Comparison of ENCODE assay signal across 24 cellular contexts in genomic region chr17:36048061-36048460, GRCh38. TPM values are rescaled to one million over a fixed set of nuclear protein-coding genes. Genes with fewer than 3 reads are reported as not detected.
"Had no signal": no experiment of that assay in that cellular context is flagged by ENCODE, and none has a peak within 500 bp of the region (broad histone marks: within the 10 kb centered on the region; RNA-seq: fewer than 3 reads in every experiment).

No MANE protein-coding gene starts in this region.

- H3K4me3 ChIP-seq: K562, SJCRH30 had no signal

- H3K27ac ChIP-seq: HL-60, KMS-11, RWPE1, SJCRH30 had no signal

- H3K4me1 ChIP-seq: SJCRH30 had no signal

- H3K36me3 ChIP-seq: SJCRH30 had no signal

- ATAC-seq: K562, Panc1, PC-3, SK-N-SH treated with all-trans-retinoic acid at 6 μM for 48 hours had no signal

- DNase-seq: Kasumi-1, MM.1S, NCI-H1092 treated with DMSO at 0.1 percent for 48 hours, NCI-H1436, NCI-H187, NCI-H2029, NCI-H2081 treated with DMSO at 0.1 percent for 48 hours, NCI-H2171, NCI-H226, NCI-H446, NCI-H510A, NCI-H524 treated with DMSO at 0.1 percent for 48 hours, NCI-H69, NCI-H774, PC-3, SHP77 treated with DMSO at 0.1 percent for 48 hours, SJCRH30 had no signal

RNA-seq across cellular contexts. Expression of gene CCL18, which starts 16.0 kb away (rescaled TPM):
- total RNA-seq: K562, M059J, PC-3, SJCRH30 had no signal

RNA-seq across cellular contexts. Expression of gene CCL23, which starts 30.3 kb away (rescaled TPM):
- total RNA-seq: K562, M059J, PC-3, SJCRH30 had no signal

RNA-seq across cellular contexts. Expression of gene CCL3, which starts 41.9 kb away (rescaled TPM):
- total RNA-seq: M059J, PC-3, SJCRH30 had no signal

RNA-seq across cellular contexts. Expression of gene CCL15, which starts 46.7 kb away (rescaled TPM):
- total RNA-seq: K562, M059J, PC-3, SJCRH30 had no signal

RNA-seq across cellular contexts. Expression of gene CCL4, which starts 55.6 kb away (rescaled TPM):
- total RNA-seq: PC-3, SJCRH30 had no signal
